In the genomic region with DNA sequence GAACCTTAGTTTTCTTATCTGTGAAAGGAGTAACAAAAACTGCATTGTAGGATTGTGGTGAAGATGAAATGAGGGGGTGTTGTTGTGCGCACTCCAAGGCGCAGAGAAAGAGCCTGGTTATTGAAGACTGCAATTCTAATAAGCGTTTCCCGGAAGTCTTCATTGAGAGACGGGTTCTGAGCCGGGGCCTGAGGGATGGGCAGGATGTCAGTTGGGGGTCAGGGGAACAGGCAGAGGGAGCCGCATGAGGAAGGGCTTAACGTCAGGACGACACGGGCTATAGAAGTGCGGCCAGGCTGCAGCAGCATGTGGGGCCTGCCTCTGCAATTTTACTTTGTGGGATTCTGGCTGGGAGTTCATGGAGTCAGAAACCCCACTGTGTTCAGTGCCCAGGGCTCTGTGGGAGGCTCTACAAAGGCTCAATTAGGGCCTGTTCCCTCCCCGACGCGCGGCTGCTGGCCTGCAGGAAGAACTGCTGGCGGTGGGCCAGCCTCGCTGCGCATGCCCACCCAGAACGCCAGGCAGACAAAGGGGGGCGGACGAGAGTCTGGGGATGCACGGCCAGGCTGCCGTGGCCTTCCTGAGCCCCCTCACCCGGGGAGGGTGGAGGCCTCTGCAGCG, we compare ENCODE assay signal across 10 cellular contexts. TPM values are rescaled to one million over a fixed set of nuclear protein-coding genes. Genes with fewer than 3 reads are reported as not detected.
DNase-seq lines count a peak whose midpoint lies in the region; ATAC-seq and TF ChIP-seq lines count a peak whose summit lies in the region.
"Had no signal": no experiment of that assay in that cellular context is flagged by ENCODE, and none has a peak within 500 bp of the region (broad histone marks: within the 10 kb centered on the region; RNA-seq: fewer than 3 reads in every experiment).

No MANE protein-coding gene starts in this region.

- ATAC-seq in foreskin keratinocyte, result no peak
- ATAC-seq in GM19397 (IDR thresholded peaks at IDR 0.05; ENCODE audit: unreplicated experiment), result no peak
- no peak for ATAC-seq in stimulated activated naive CD8-positive, alpha-beta T cell treated with anti-CD3 and anti-CD28 coated beads, Interleukin-15, amount 100 ng/mL, for 72 hours

- H3K4me1 Mint-ChIP-seq in brain, result peaks cover 41% of the 10 kb centered on the region
- H3K4me1 Mint-ChIP-seq in stimulated activated naive CD8-positive, alpha-beta T cell treated with anti-CD3 and anti-CD28 coated beads, Interleukin-15, amount 100 ng/mL, for 72 hours, result no peaks in the 10 kb centered on the region

- H3K27me3 Mint-ChIP-seq in brain, result peaks cover 24% of the 10 kb centered on the region
- H3K27me3 Mint-ChIP-seq in stimulated activated naive CD8-positive, alpha-beta T cell treated with anti-CD3 and anti-CD28 coated beads, Interleukin-15, amount 100 ng/mL, for 72 hours, result no peaks in the 10 kb centered on the region
- H3K27me3 Mint-ChIP-seq: activated CD4-positive, alpha-beta memory T cell treated with anti-CD3 and anti-CD28 coated beads, Interleukin-2, amount 10 ng/mL, durations not matched to agents 7 days and 5 days; central memory CD8-positive, alpha-beta T cell had no signal

- H3K4me1 ChIP-seq in foreskin keratinocyte, result no peaks in the 10 kb centered on the region

- H3K4me3 Mint-ChIP-seq in brain, result peak overlapping the region; percentile 11 to 67 (median 42)
- H3K4me3 Mint-ChIP-seq in stimulated activated naive CD8-positive, alpha-beta T cell treated with anti-CD3 and anti-CD28 coated beads, Interleukin-15, amount 100 ng/mL, for 72 hours, result no peak overlapping the region
- H3K4me3 Mint-ChIP-seq: activated CD4-positive, alpha-beta memory T cell treated with anti-CD3 and anti-CD28 coated beads, Interleukin-2, amount 10 ng/mL, durations not matched to agents 7 days and 5 days; central memory CD8-positive, alpha-beta T cell had no signal

- peaks cover 51% of the 10 kb centered on the region for H3K36me3 Mint-ChIP-seq in brain

- no peaks in the 10 kb centered on the region for H3K27me3 ChIP-seq in foreskin keratinocyte

- peak overlapping the region; percentile 82 to 95 (median 88) for H3K27ac Mint-ChIP-seq in brain
- H3K27ac Mint-ChIP-seq in stimulated activated naive CD8-positive, alpha-beta T cell treated with anti-CD3 and anti-CD28 coated beads, Interleukin-15, amount 100 ng/mL, for 72 hours, result peak overlapping the region in 1 of 2 donors; percentile 74
- H3K27ac Mint-ChIP-seq: activated CD4-positive, alpha-beta memory T cell treated with anti-CD3 and anti-CD28 coated beads, Interleukin-2, amount 10 ng/mL, durations not matched to agents 7 days and 5 days had no signal

- DNase-seq in NCI-H2107 (lab: John Stamatoyannopoulos, UW) (peak; percentile 58), inferior parietal cortex (ENCODE audit: extremely low spot score) (peak; percentile 75), foreskin keratinocyte (no peak)
- DNase-seq in stimulated activated naive CD8-positive, alpha-beta T cell treated with anti-CD3 and anti-CD28 coated beads, Interleukin-15, amount 100 ng/mL, for 72 hours, result no peak
- no peak for DNase-seq in activated CD4-positive, CD25-positive, alpha-beta regulatory T cell treated with anti-CD3 and anti-CD28 coated beads, Interleukin-2, amount 50 U/mL, for 72 hours
- DNase-seq: activated CD4-positive, alpha-beta memory T cell treated with anti-CD3 and anti-CD28 coated beads, Interleukin-2, amount 10 ng/mL, durations not matched to agents 7 days and 5 days had no signal

- H3K9me3 Mint-ChIP-seq in brain, result peaks cover 0 to 5% (median 0%) of the 10 kb centered on the region in 5 experiments
- no peaks in the 10 kb centered on the region for H3K9me3 Mint-ChIP-seq in stimulated activated naive CD8-positive, alpha-beta T cell treated with anti-CD3 and anti-CD28 coated beads, Interleukin-15, amount 100 ng/mL, for 72 hours
- H3K9me3 Mint-ChIP-seq: activated CD4-positive, alpha-beta memory T cell treated with anti-CD3 and anti-CD28 coated beads, Interleukin-2, amount 10 ng/mL, durations not matched to agents 7 days and 5 days; central memory CD8-positive, alpha-beta T cell had no signal

- no peak for TF ChIP-seq CTCF in brain (conservative IDR thresholded peaks at IDR 0.05)
- no peak for TF ChIP-seq CTCF in foreskin keratinocyte (conservative IDR thresholded peaks at IDR 0.05)

- H3K27ac ChIP-seq in temporal lobe (ENCODE audit: low read depth, low read length), result peak overlapping the region; percentile 97
- H3K27ac ChIP-seq in foreskin keratinocyte, result no peak overlapping the region

RNA-seq across cellular contexts. Expression of gene TRIM62, which starts 20.7 kb away (rescaled TPM):
- polyA plus RNA-seq in brain (ENCODE audit: insufficient read depth, low read depth, low replicate concordance), result 24.2 TPM
- total RNA-seq in temporal lobe, result 6.1 TPM
- total RNA-seq in foreskin keratinocyte, result 4.4 and 4.8 TPM in 2 replicates
- polyA plus RNA-seq in foreskin keratinocyte, result 3.6 and 3.9 TPM in 2 replicates

Comparison
In these comparisons a context has a peak if more than half of its experiments do, and no peak if none do; other contexts are left out.
1. DNase-seq: peak in NCI-H2107 (single experiment) and inferior parietal cortex (single experiment); none in foreskin keratinocyte (0 of 2), stimulated activated naive CD8-positive, alpha-beta T cell treated with anti-CD3 and anti-CD28 coated beads, Interleukin-15, amount 100 ng/mL, for 72 hours (0 of 2) and activated CD4-positive, CD25-positive, alpha-beta regulatory T cell treated with anti-CD3 and anti-CD28 coated beads, Interleukin-2, amount 50 U/mL, for 72 hours (single experiment).
2. H3K4me3 Mint-ChIP-seq: peak in brain (5 of 5); none in stimulated activated naive CD8-positive, alpha-beta T cell treated with anti-CD3 and anti-CD28 coated beads, Interleukin-15, amount 100 ng/mL, for 72 hours (0 of 2).